Comparison of ENCODE assay signal across 17 cellular contexts in the genomic region with DNA sequence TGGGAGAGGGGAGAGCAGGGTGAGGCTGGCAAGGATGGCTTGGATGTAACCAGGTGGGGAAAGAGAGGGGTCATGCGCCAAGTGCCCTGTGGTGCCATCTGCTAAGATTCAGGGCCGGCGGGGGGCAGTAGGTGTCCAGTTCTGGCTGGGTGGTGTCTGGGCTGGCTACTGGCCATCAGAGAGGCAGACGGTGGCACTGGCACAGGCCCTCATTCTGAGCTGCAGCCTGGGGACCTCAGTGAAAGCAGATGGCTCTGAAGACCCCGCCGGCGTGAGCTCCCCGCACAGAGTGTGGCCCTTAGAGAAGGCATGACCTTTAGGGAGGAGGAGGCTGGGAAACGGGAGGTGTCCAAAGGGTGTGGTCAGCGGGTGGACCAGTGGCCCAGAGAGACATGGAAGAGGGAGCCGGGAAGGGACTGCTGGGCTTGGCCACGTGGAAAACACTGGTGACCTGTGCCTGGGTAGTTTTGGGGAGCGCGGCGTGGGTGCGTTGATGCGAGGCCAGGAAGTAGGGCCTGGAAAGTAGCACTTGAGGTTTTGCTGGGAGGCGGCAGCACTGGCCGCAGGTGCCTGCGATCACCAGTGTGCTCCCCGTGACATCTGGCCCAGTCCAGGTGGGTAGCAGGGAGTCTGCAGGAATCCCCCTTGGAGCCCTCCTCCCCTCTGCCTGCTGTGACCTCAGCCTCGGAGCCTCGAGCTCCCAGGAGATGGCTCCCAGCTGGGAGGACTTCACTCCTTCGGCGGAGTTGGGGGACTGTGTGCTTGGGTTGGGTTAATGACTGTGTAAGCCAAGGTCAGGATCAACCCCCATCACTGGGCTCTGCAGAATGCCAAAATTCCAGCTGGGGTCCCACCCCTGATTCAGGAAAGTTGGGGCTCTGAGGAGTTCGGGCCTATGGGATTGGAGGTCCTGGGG. TPM values are rescaled to one million over a fixed set of nuclear protein-coding genes. Genes with fewer than 3 reads are reported as not detected.
DNase-seq lines count a peak whose midpoint lies in the region; ATAC-seq and TF ChIP-seq lines count a peak whose summit lies in the region.
"Had no signal": no experiment of that assay in that cellular context is flagged by ENCODE, and none has a peak within 500 bp of the region (broad histone marks: within the 10 kb centered on the region; RNA-seq: fewer than 3 reads in every experiment).

No MANE protein-coding gene starts in this region.

- H3K4me1 ChIP-seq in mucosa of stomach (ENCODE audit: control insufficient read depth, insufficient read depth, low read length) (peaks cover 51% of the 10 kb centered on the region), upper lobe of right lung (peaks cover 49% of the 10 kb centered on the region)

- DNase-seq in NCI-H524 (lab: John Stamatoyannopoulos, UW) (peak; percentile 28 to 66), NCI-H524 treated with DMSO at 0.1 percent for 48 hours (lab: John Stamatoyannopoulos, UW) (no peak), epithelial cell of proximal tubule (ENCODE audit: low read depth) (no peak), upper lobe of right lung (no peak), DMS53 (lab: John Stamatoyannopoulos, UW) (no peak), NCI-H2107 (lab: John Stamatoyannopoulos, UW) (no peak)
- DNase-seq: activated CD4-positive, alpha-beta T cell treated with anti-CD3 and anti-CD28 coated beads, Interleukin-2, amount 50 U/mL, for 1 hour; amniotic stem cell; H9; KG1; NCI-H146; NCI-H748 treated with DMSO at 0.1 percent for 48 hours; stimulated activated CD4-positive, alpha-beta T cell treated with anti-CD3 and anti-CD28 coated beads, Interleukin-4, amount 100 ng/mL, for 1 hour; T-helper 9 cell had no signal

- no peak overlapping the region for H3K4me3 ChIP-seq in epithelial cell of proximal tubule (ENCODE audit: low read depth, low read length)
- H3K4me3 ChIP-seq in mucosa of stomach (ENCODE audit: low read length), result no peak overlapping the region
- H3K4me3 ChIP-seq in upper lobe of right lung, result no peak overlapping the region
- H3K4me3 ChIP-seq: A549 had no signal

- intact Hi-C loops in upper lobe of right lung (cut with DNase I), result no loop called here

- ATAC-seq in upper lobe of right lung, result no peak
- no peak for ATAC-seq in GM18909 (IDR thresholded peaks at IDR 0.05; ENCODE audit: poor library complexity, unreplicated experiment)
- ATAC-seq: A549 had no signal

- TF ChIP-seq CTCF in epithelial cell of proximal tubule (conservative IDR thresholded peaks at IDR 0.05; ENCODE audit: low read depth, low read length) (peak; percentile 5), upper lobe of right lung (IDR thresholded peaks at IDR 0.05) (no peak)

- H3K9ac ChIP-seq in mucosa of stomach (ENCODE audit: low read length), result peak overlapping the region; percentile 29

- H3K27me3 ChIP-seq in mucosa of stomach (ENCODE audit: control insufficient read depth, insufficient read depth, low read length) (no peaks in the 10 kb centered on the region), upper lobe of right lung (no peaks in the 10 kb centered on the region)

- H3K9me3 ChIP-seq in mucosa of stomach (ENCODE audit: control insufficient read depth, low read length), result no peaks in the 10 kb centered on the region
- H3K9me3 ChIP-seq in upper lobe of right lung, result no peaks in the 10 kb centered on the region
- H3K9me3 ChIP-seq: A549 had no signal

- H3K36me3 ChIP-seq in mucosa of stomach (ENCODE audit: control insufficient read depth, insufficient read depth, low read length) (no peaks in the 10 kb centered on the region), upper lobe of right lung (no peaks in the 10 kb centered on the region)

- H3K27ac ChIP-seq in upper lobe of right lung, result peak overlapping the region; percentile 86

RNA-seq across cellular contexts. Expression of a gene that starts 9.3 kb away (rescaled TPM):
- total RNA-seq in epithelial cell of proximal tubule (6.2 and 8.6 TPM in 2 replicates), upper lobe of right lung (71.7 TPM)

RNA-seq across cellular contexts. Expression of a gene that starts 31.2 kb away (rescaled TPM):
- 1.0 TPM in 1 of 2 replicates, not detected in the other for total RNA-seq in epithelial cell of proximal tubule
- total RNA-seq in upper lobe of right lung, result 12.7 TPM

Comparison
In these comparisons a context has a peak if more than half of its experiments do, and no peak if none do; other contexts are left out.
1. DNase-seq: peak in NCI-H524 (2 of 2); none in NCI-H524 treated with DMSO at 0.1 percent for 48 hours (single experiment), epithelial cell of proximal tubule (single experiment), upper lobe of right lung (single experiment), DMS53 (single experiment) and NCI-H2107 (single experiment).